In the genomic region with DNA sequence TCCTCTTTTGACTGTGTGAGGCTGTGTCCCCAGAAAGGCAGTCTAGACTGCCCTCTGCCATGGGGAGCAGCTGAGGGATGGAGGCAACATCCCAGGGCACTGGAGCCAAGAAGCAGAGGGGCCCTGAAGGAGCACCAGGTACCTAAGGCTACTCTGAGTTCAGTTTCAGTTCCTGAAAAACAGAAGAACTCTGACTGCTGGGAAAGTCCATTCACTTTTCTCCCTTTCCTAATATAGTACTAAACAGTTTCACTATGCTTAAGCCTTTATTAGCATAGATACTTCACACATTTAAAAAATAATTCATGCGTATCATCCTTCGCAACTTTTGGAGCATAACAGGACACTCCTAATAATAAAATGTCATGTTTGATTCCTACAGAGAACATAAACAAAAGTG, we compare ENCODE assay signal across 12 cellular contexts.
DNase-seq lines count a peak whose midpoint lies in the region; ATAC-seq, FAIRE-seq and TF ChIP-seq lines count a peak whose summit lies in the region.
"Had no signal": no experiment of that assay in that cellular context is flagged by ENCODE, and none has a peak within 500 bp of the region (broad histone marks: within the 10 kb centered on the region; RNA-seq: fewer than 3 reads in every experiment).

No MANE protein-coding gene starts in this region.

- TF ChIP-seq CTCF in DOHH2 (IDR thresholded peaks at IDR 0.05; ENCODE audit: low read depth, low read length, poor library complexity, severe bottlenecking) (no peak), IMR-90 (conservative IDR thresholded peaks at IDR 0.05; ENCODE audit: low read depth, low read length) (no peak), D721Med (IDR thresholded peaks at IDR 0.05; ENCODE audit: insufficient read depth, missing control alignments) (no peak), testis (IDR thresholded peaks at IDR 0.05) (no peak)

- no peak for TF ChIP-seq POLR2A in IMR-90 (IDR thresholded peaks at IDR 0.05; ENCODE audit: low read depth, low read length)
- no peak for TF ChIP-seq POLR2A in testis (IDR thresholded peaks at IDR 0.05)

- WGBS in IMR-90 (ENCODE audit: extremely low coverage in 2 of 2, insufficient read length in 1 of 2), 2 experiments, result no CpG with 5 or more reads among the region's 2 CpGs
- 93% methylated on average over 2 of the region's 2 CpGs for WGBS in testis, 2 donors

- H3K27me3 ChIP-seq in DOHH2 (ENCODE audit: control insufficient read depth, low read length) (no peaks in the 10 kb centered on the region), IMR-90 (ENCODE audit: control insufficient read depth, insufficient read depth, low read length) (no peaks in the 10 kb centered on the region), testis (no peaks in the 10 kb centered on the region)
- H3K27me3 ChIP-seq: vagina had no signal

- peak overlapping the region; percentile 50 for H2AFZ ChIP-seq in IMR-90 (replicated peaks; ENCODE audit: low read length, poor library complexity)

- H3K4me1 ChIP-seq in DOHH2 (ENCODE audit: control insufficient read depth, low read length), result peaks cover 75% of the 10 kb centered on the region
- H3K4me1 ChIP-seq in IMR-90 (ENCODE audit: control insufficient read depth, insufficient read depth, low read length), result no peaks in the 10 kb centered on the region
- H3K4me1 ChIP-seq in testis, result no peaks in the 10 kb centered on the region
- H3K4me1 ChIP-seq: vagina had no signal

- POLR2A ChIA-PET in IMR-90 (lab: Charles Lee; ENCODE audit: unreplicated experiment), result no interaction called here

- H3K79me1 ChIP-seq in IMR-90 (ENCODE audit: low read depth in 1 of 2, low read length in 2 of 2), result no peaks in the 10 kb centered on the region

- dilution Hi-C loops in IMR-90 (cut with HindIII; ENCODE audit: low sequenced_read_pairs, unreplicated experiment), result no loop called here

- CTCF ChIA-PET in IMR-90 (lab: Yijun Ruan, JAX), result no interaction called here

- no peak overlapping the region for H4K5ac ChIP-seq in IMR-90 (ENCODE audit: low read depth, low read length)

- no peak overlapping the region for H2AK9ac ChIP-seq in IMR-90 (replicated peaks; ENCODE audit: low read depth, low read length, poor library complexity)

- in situ Hi-C loops in IMR-90 (cut with MboI; ENCODE audit: low sequenced_read_pairs), result no loop called here

- DNase-seq in IMR-90 (no peak), D721Med (ENCODE audit: insufficient read length, low spot score) (no peak), testis (no peak), Kasumi-1 (lab: John Stamatoyannopoulos, UW) (no peak)
- DNase-seq in activated naive CD4-positive, alpha-beta T cell treated with Interleukin-2 at 50 U/mL for 16 hours, result no peak
- DNase-seq: activated CD4-positive, alpha-beta T cell treated with anti-CD3 and anti-CD28 coated beads, Interleukin-2, amount 10 ng/mL, durations not matched to agents 24 days and 14 days; kidney; NCI-H1048 had no signal

- TF ChIP-seq RAD21 in IMR-90 (IDR thresholded peaks at IDR 0.05; ENCODE audit: low read length), result no peak

- peaks cover 8% of the 10 kb centered on the region for H3K9me1 ChIP-seq in IMR-90 (ENCODE audit: insufficient read depth, low read length)

- no TSS peak for BruUV-seq in IMR-90 (replicated peaks; lab: Mats Ljungman, UMichigan)

- no peak overlapping the region for H3K14ac ChIP-seq in IMR-90 (replicated peaks; ENCODE audit: low read depth, low read length)

- no peak overlapping the region for H3K23ac ChIP-seq in IMR-90 (ENCODE audit: low read depth, low read length)

- no peak overlapping the region for H2BK5ac ChIP-seq in IMR-90 (ENCODE audit: low read depth, low read length, poor library complexity, severe bottlenecking)

- ATAC-seq in GM19351 (IDR thresholded peaks at IDR 0.05; ENCODE audit: unreplicated experiment), result peak; percentile 90
- peak; percentile 85 for ATAC-seq in HG02870 (IDR thresholded peaks at IDR 0.05; ENCODE audit: unreplicated experiment)
- ATAC-seq in IMR-90 (ENCODE audit: low read depth), result no peak

- no peak overlapping the region for H2BK20ac ChIP-seq in IMR-90 (ENCODE audit: low read depth, low read length)

- H3K56ac ChIP-seq in IMR-90 (ENCODE audit: extremely low read depth, insufficient read depth, low read length), result no peak overlapping the region

- H3K9me3 ChIP-seq in DOHH2 (ENCODE audit: control insufficient read depth, insufficient read depth, low read length) (no peaks in the 10 kb centered on the region), IMR-90 (ENCODE audit: control insufficient read depth, insufficient read depth, low read length) (no peaks in the 10 kb centered on the region), testis (no peaks in the 10 kb centered on the region)
- H3K9me3 ChIP-seq: vagina had no signal

- no peak overlapping the region for H3K18ac ChIP-seq in IMR-90 (ENCODE audit: low read depth, low read length)

- peak overlapping the region; percentile 88 for H3K4me3 ChIP-seq in DOHH2 (ENCODE audit: low read length)
- no peak overlapping the region for H3K4me3 ChIP-seq in IMR-90 (ENCODE audit: insufficient read depth, low read depth, low read length)
- no peak overlapping the region for H3K4me3 ChIP-seq in testis
- H3K4me3 ChIP-seq: vagina had no signal

- no peak for FAIRE-seq in D721Med (lab: Jason Lieb, UNC)
- FAIRE-seq: kidney had no signal

- H3K27ac ChIP-seq in DOHH2 (ENCODE audit: low read depth, low read length), result peak overlapping the region; percentile 94
- H3K27ac ChIP-seq in IMR-90 (ENCODE audit: insufficient read depth, low read length), result no peak overlapping the region
- no peak overlapping the region for H3K27ac ChIP-seq in testis
- H3K27ac ChIP-seq: vagina had no signal

- H3K9ac ChIP-seq in IMR-90 (ENCODE audit: low read depth, low read length), result no peak overlapping the region

- no peak overlapping the region for H3K4ac ChIP-seq in IMR-90 (ENCODE audit: low read depth, low read length)

- intact Hi-C loops in IMR-90 (cut with micrococcal nuclease), result no loop called here
- intact Hi-C loops in testis (cut with DNase I; ENCODE audit: low total_unique reads), result no loop called here

- H3K4me2 ChIP-seq in DOHH2 (ENCODE audit: low read length) (peak overlapping the region; percentile 98), IMR-90 (ENCODE audit: low read depth, low read length) (no peak overlapping the region)

- no peaks in the 10 kb centered on the region for H3K9me2 ChIP-seq in DOHH2 (replicated peaks; ENCODE audit: control insufficient read depth, low read length)

- no peak overlapping the region for H4K8ac ChIP-seq in IMR-90 (ENCODE audit: low read depth in 2 of 2, low read length in 2 of 2)

- no peak overlapping the region for H2BK120ac ChIP-seq in IMR-90 (ENCODE audit: low read depth, low read length)

- peaks cover 40% of the 10 kb centered on the region for H3K79me2 ChIP-seq in DOHH2 (ENCODE audit: control insufficient read depth, low read length)

- H2AK5ac ChIP-seq in IMR-90 (ENCODE audit: low read depth, low read length), result no peak overlapping the region

- H3F3A ChIP-seq in DOHH2 (ENCODE audit: control insufficient read depth, insufficient read depth), result peaks cover 19% of the 10 kb centered on the region

- no peak overlapping the region for H2BK15ac ChIP-seq in IMR-90 (ENCODE audit: low read depth, low read length)

- H4K20me1 ChIP-seq in DOHH2 (ENCODE audit: control insufficient read depth, insufficient read depth, low read depth, low read length) (0 out of 2 replicates have a peak, but pooled peaks cover 3% of the 10 kb centered on the region), IMR-90 (ENCODE audit: insufficient read depth, low read length) (no peaks in the 10 kb centered on the region)

- no peak overlapping the region for H4K91ac ChIP-seq in IMR-90 (ENCODE audit: insufficient read depth, low read depth, low read length)

- H3K36me3 ChIP-seq in DOHH2 (ENCODE audit: control insufficient read depth, low read length) (peaks cover 8% of the 10 kb centered on the region), IMR-90 (ENCODE audit: control insufficient read depth, insufficient read depth, low read length) (no peaks in the 10 kb centered on the region), testis (ENCODE audit: low read depth, missing control alignments) (no peaks in the 10 kb centered on the region)
- H3K36me3 ChIP-seq: vagina had no signal

TF ChIP-seq in IMR-90, 13 proteins besides CTCF, POLR2A, EP300 and RAD21:
- TF ChIP-seq MAFK (IDR thresholded peaks at IDR 0.05; ENCODE audit: low read depth, low read length) (no peak), BHLHE40 (IDR thresholded peaks at IDR 0.05; ENCODE audit: low read depth, low read length) (no peak), NFE2L2 (IDR thresholded peaks at IDR 0.05; ENCODE audit: low read depth, low read length) (no peak), RFX5 (IDR thresholded peaks at IDR 0.05; ENCODE audit: low read depth, low read length) (no peak), FOS (IDR thresholded peaks at IDR 0.05; ENCODE audit: low read depth, low read length) (no peak), MXI1 (IDR thresholded peaks at IDR 0.05; ENCODE audit: borderline replicate concordance, low read depth, low read length) (no peak), SMC3 (IDR thresholded peaks at IDR 0.05; ENCODE audit: low read depth, low read length) (no peak), CHD1 (IDR thresholded peaks at IDR 0.05; ENCODE audit: low read depth, low read length) (no peak), USF2 (IDR thresholded peaks at IDR 0.05; ENCODE audit: low read depth, low read length) (no peak), MAZ (IDR thresholded peaks at IDR 0.05; ENCODE audit: borderline replicate concordance, low read depth, low read length) (no peak)
- TF ChIP-seq, protein P1, sequence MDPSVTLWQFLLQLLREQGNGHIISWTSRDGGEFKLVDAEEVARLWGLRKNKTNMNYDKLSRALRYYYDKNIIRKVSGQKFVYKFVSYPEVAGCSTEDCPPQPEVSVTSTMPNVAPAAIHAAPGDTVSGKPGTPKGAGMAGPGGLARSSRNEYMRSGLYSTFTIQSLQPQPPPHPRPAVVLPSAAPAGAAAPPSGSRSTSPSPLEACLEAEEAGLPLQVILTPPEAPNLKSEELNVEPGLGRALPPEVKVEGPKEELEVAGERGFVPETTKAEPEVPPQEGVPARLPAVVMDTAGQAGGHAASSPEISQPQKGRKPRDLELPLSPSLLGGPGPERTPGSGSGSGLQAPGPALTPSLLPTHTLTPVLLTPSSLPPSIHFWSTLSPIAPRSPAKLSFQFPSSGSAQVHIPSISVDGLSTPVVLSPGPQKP (IDR thresholded peaks at IDR 0.05; ENCODE audit: borderline replicate concordance, low read depth, low read length), result no peak
